Comparison of ENCODE assay signal across 18 cellular contexts in the genomic region with DNA sequence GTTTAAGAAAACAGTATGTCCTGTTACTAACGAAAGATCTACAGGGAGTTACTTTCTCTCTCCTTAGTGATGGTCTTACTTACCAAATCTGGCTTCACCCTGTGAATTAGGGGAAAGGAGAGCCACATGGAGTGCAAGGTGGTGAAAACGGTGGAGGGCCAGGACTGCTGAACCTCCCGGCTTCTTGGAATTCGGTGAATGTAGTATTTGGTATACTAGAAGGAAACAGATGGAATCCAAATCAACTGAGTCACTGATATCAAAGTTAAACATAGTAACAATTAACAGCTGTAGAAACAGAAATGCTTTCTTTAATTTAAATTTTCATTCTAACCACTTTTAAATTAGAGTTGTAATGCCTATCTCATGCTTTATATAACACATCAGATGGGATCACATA. TPM values are rescaled to one million over a fixed set of nuclear protein-coding genes. Genes with fewer than 3 reads are reported as not detected.
DNase-seq lines count a peak whose midpoint lies in the region; ATAC-seq, FAIRE-seq and TF ChIP-seq lines count a peak whose summit lies in the region.
"Had no signal": no experiment of that assay in that cellular context is flagged by ENCODE, and none has a peak within 500 bp of the region (broad histone marks: within the 10 kb centered on the region; RNA-seq: fewer than 3 reads in every experiment).

No MANE protein-coding gene starts in this region.

- peaks cover 17% of the 10 kb centered on the region for H3K4me1 Mint-ChIP-seq in astrocyte (ENCODE audit: low read depth, unreplicated experiment)
- H3K4me1 Mint-ChIP-seq in natural killer cell treated with Interleukin-12 subunit alpha and Interleukin-12 subunit beta and Interleukin-15 and Interleukin-18, amount 100 ng/mL, for 72 hours (ENCODE audit: low read depth in 2 of 2) = no peaks in the 10 kb centered on the region

- peak overlapping the region; percentile 53 for H3K27ac ChIP-seq in astrocyte (ENCODE audit: low read depth, low read length)
- H3K27ac ChIP-seq: BLaER1 treated with 17β-estradiol and CSF1 and Interleukin-3, amounts not matched to agents 10 nM and 100 nM; HL-60 had no signal

- H3K9ac ChIP-seq in astrocyte (ENCODE audit: low read length) = peak overlapping the region; percentile 10
- H3K9ac ChIP-seq: BLaER1 treated with 17β-estradiol and CSF1 and Interleukin-3, amounts not matched to agents 10 nM and 100 nM had no signal

- H3K27ac Mint-ChIP-seq in astrocyte (ENCODE audit: unreplicated experiment) = no peak overlapping the region
- no peak overlapping the region for H3K27ac Mint-ChIP-seq in natural killer cell treated with Interleukin-12 subunit alpha and Interleukin-12 subunit beta and Interleukin-15 and Interleukin-18, amount 100 ng/mL, for 72 hours
- H3K27ac Mint-ChIP-seq: CD4-positive, alpha-beta T cell had no signal

- DNase-seq in Daoy (ENCODE audit: low read depth) (peak; percentile 33), astrocyte (ENCODE audit: low read depth) (peak; percentile 79), dermis blood vessel endothelial cell (peak; percentile 56), fibroblast of the aortic adventitia (ENCODE audit: low read depth) (peak; percentile 46), NCI-H187 treated with DMSO at 0.1 percent for 48 hours (lab: John Stamatoyannopoulos, UW) (no peak), CD1c-positive myeloid dendritic cell (ENCODE audit: extremely low spot score) (no peak), NAMALWA (ENCODE audit: low spot score) (no peak)
- no peak for DNase-seq in natural killer cell treated with Interleukin-12 subunit alpha and Interleukin-12 subunit beta and Interleukin-15 and Interleukin-18, amount 100 ng/mL, for 72 hours (ENCODE audit: low spot score)
- DNase-seq: 8988T; Calu3; CD4-positive, alpha-beta T cell; DMS 273 treated with DMSO at 0.1 percent for 48 hours; GDM1 had no signal

- no peaks in the 10 kb centered on the region for H4K20me1 ChIP-seq in astrocyte (ENCODE audit: insufficient read depth, low read length)
- H4K20me1 ChIP-seq: BLaER1 treated with 17β-estradiol and CSF1 and Interleukin-3, amounts not matched to agents 10 nM and 100 nM had no signal

- H3K27me3 Mint-ChIP-seq in astrocyte (ENCODE audit: low read depth, unreplicated experiment) = no peaks in the 10 kb centered on the region
- H3K27me3 Mint-ChIP-seq in natural killer cell treated with Interleukin-12 subunit alpha and Interleukin-12 subunit beta and Interleukin-15 and Interleukin-18, amount 100 ng/mL, for 72 hours = no peaks in the 10 kb centered on the region
- H3K27me3 Mint-ChIP-seq: CD4-positive, alpha-beta T cell had no signal

- no peak for ATAC-seq in natural killer cell treated with Interleukin-12 subunit alpha and Interleukin-12 subunit beta and Interleukin-15 and Interleukin-18, amount 100 ng/mL, for 72 hours
- ATAC-seq: HCT116 had no signal

- TF ChIP-seq CTCF in astrocyte (IDR thresholded peaks at IDR 0.05; ENCODE audit: insufficient read depth, low read depth, low read length) = no peak
- TF ChIP-seq CTCF in fibroblast of the aortic adventitia (IDR thresholded peaks at IDR 0.05; ENCODE audit: insufficient read depth, low read length) = no peak

- no peak overlapping the region for H2AFZ ChIP-seq in astrocyte (ENCODE audit: low read depth, low read length)

- no peaks in the 10 kb centered on the region for H3K79me2 ChIP-seq in astrocyte (ENCODE audit: insufficient read depth, low read length)

- H3K27me3 ChIP-seq in astrocyte (ENCODE audit: insufficient read depth, low read length) = no peaks in the 10 kb centered on the region
- H3K27me3 ChIP-seq: BLaER1 treated with 17β-estradiol and CSF1 and Interleukin-3, amounts not matched to agents 10 nM and 100 nM had no signal

- peaks cover 24% of the 10 kb centered on the region for H3K36me3 Mint-ChIP-seq in astrocyte (ENCODE audit: low read depth, unreplicated experiment)
- H3K36me3 Mint-ChIP-seq in natural killer cell treated with Interleukin-12 subunit alpha and Interleukin-12 subunit beta and Interleukin-15 and Interleukin-18, amount 100 ng/mL, for 72 hours = peaks cover 5% of the 10 kb centered on the region

- peaks cover 9% of the 10 kb centered on the region for H3K9me3 ChIP-seq in astrocyte (ENCODE audit: insufficient read depth, low read depth, low read length)

- H3K4me3 ChIP-seq in astrocyte (ENCODE audit: insufficient read depth, low read depth, low read length) (no peak overlapping the region), fibroblast of the aortic adventitia (ENCODE audit: low read depth, low read length) (no peak overlapping the region)
- H3K4me3 ChIP-seq: BLaER1 treated with 17β-estradiol and CSF1 and Interleukin-3, amounts not matched to agents 10 nM and 100 nM had no signal

- FAIRE-seq in astrocyte (lab: Jason Lieb, UNC) = no peak
- FAIRE-seq: GM12892, H54 had no signal

- H3K36me3 ChIP-seq in astrocyte (ENCODE audit: insufficient read depth, low read length) = no peaks in the 10 kb centered on the region

- H3K4me1 ChIP-seq in astrocyte (ENCODE audit: insufficient read depth, low read length) = peaks cover 22% of the 10 kb centered on the region
- H3K4me1 ChIP-seq: BLaER1 treated with 17β-estradiol and CSF1 and Interleukin-3, amounts not matched to agents 10 nM and 100 nM had no signal

- peaks cover 16% of the 10 kb centered on the region for H3K9me3 Mint-ChIP-seq in astrocyte (ENCODE audit: unreplicated experiment)
- no peaks in the 10 kb centered on the region for H3K9me3 Mint-ChIP-seq in natural killer cell treated with Interleukin-12 subunit alpha and Interleukin-12 subunit beta and Interleukin-15 and Interleukin-18, amount 100 ng/mL, for 72 hours

- H3K4me2 ChIP-seq in astrocyte (ENCODE audit: low read length) = peak overlapping the region; percentile 26
- H3K4me2 ChIP-seq: BLaER1 treated with 17β-estradiol and CSF1 and Interleukin-3, amounts not matched to agents 10 nM and 100 nM had no signal

- H3K4me3 Mint-ChIP-seq in astrocyte (ENCODE audit: unreplicated experiment) = no peak overlapping the region
- H3K4me3 Mint-ChIP-seq in natural killer cell treated with Interleukin-12 subunit alpha and Interleukin-12 subunit beta and Interleukin-15 and Interleukin-18, amount 100 ng/mL, for 72 hours = no peak overlapping the region
- H3K4me3 Mint-ChIP-seq: CD4-positive, alpha-beta T cell had no signal

RNA-seq across cellular contexts. Expression of a gene that starts 45.7 kb away (rescaled TPM):
- 2.8 and 3.1 TPM in 2 replicates for total RNA-seq in Daoy (2014; rRNA removed; shearing (Covaris generic))
- total RNA-seq in astrocyte (6.9 and 8.1 TPM in 2 replicates), dermis blood vessel endothelial cell (1.0 and 2.2 TPM in 2 replicates), fibroblast of the aortic adventitia (ENCODE audit: low replicate concordance) (1.2 and 2.4 TPM in 2 replicates)
- 1 to 10 TPM; 3.9 to 5.2 TPM for total RNA-seq in natural killer cell treated with Interleukin-12 subunit alpha and Interleukin-12 subunit beta and Interleukin-15 and Interleukin-18, amount 100 ng/mL, for 72 hours

Comparison
In these comparisons a context has a peak if more than half of its experiments do, and no peak if none do; other contexts are left out.
1. DNase-seq: peak in Daoy (single experiment), astrocyte (single experiment), dermis blood vessel endothelial cell (single experiment) and fibroblast of the aortic adventitia (single experiment); none in NCI-H187 treated with DMSO at 0.1 percent for 48 hours (single experiment), CD1c-positive myeloid dendritic cell (single experiment), natural killer cell treated with Interleukin-12 subunit alpha and Interleukin-12 subunit beta and Interleukin-15 and Interleukin-18, amount 100 ng/mL, for 72 hours (single experiment) and NAMALWA (single experiment).